In genomic region chr12:94147377-94147990, GRCh38 we compare ENCODE assay signal across 9 cellular contexts. TPM values are rescaled to one million over a fixed set of nuclear protein-coding genes. Genes with fewer than 3 reads are reported as not detected.
DNase-seq lines count a peak whose midpoint lies in the region; ATAC-seq, FAIRE-seq and TF ChIP-seq lines count a peak whose summit lies in the region.
"Had no signal": no experiment of that assay in that cellular context is flagged by ENCODE, and none has a peak within 500 bp of the region (broad histone marks: within the 10 kb centered on the region; RNA-seq: fewer than 3 reads in every experiment).

No MANE protein-coding gene starts in this region.

- H3K9me3 Mint-ChIP-seq in astrocyte (ENCODE audit: unreplicated experiment) (peaks cover 5% of the 10 kb centered on the region), naive B cell (no peaks in the 10 kb centered on the region)

- H2AFZ ChIP-seq in ACC112 (ENCODE audit: low read length, unreplicated experiment) (no peak overlapping the region), astrocyte (ENCODE audit: low read depth, low read length) (no peak overlapping the region)

- DNase-seq in GM19239 (ENCODE audit: insufficient read length, low spot score) (no peak), astrocyte (ENCODE audit: low read depth) (no peak), naive B cell (no peak), NCI-H2227 treated with DMSO at 0.1 percent for 48 hours (lab: John Stamatoyannopoulos, UW) (no peak), KBM-7 (no peak), cortex of kidney (lab: John Stamatoyannopoulos, UW) (no peak)
- DNase-seq: IMR-90 had no signal

- H3K4me1 Mint-ChIP-seq in astrocyte (ENCODE audit: low read depth, unreplicated experiment) (peaks cover 3% of the 10 kb centered on the region), naive B cell (peaks cover 36 to 41% (median 38%) of the 10 kb centered on the region in 3 donors)

- FAIRE-seq in GM19239 (lab: Jason Lieb, UNC) = peak; percentile 74
- FAIRE-seq in astrocyte (lab: Jason Lieb, UNC) = no peak

- no peak for TF ChIP-seq CTCF in astrocyte (IDR thresholded peaks at IDR 0.05; ENCODE audit: insufficient read depth, low read depth, low read length)

- ATAC-seq in naive B cell (ENCODE audit: low read depth in 2 of 2) (no peak), HG03439 (IDR thresholded peaks at IDR 0.05; ENCODE audit: unreplicated experiment) (no peak)

- H3K27me3 ChIP-seq in ACC112 (ENCODE audit: insufficient read depth, low read length) (peaks cover 71% of the 10 kb centered on the region), astrocyte (ENCODE audit: insufficient read depth, low read length) (peaks cover 80% of the 10 kb centered on the region)

- H3K36me3 Mint-ChIP-seq in astrocyte (ENCODE audit: low read depth, unreplicated experiment) (no peaks in the 10 kb centered on the region), naive B cell (no peaks in the 10 kb centered on the region)

- H4K20me1 ChIP-seq in astrocyte (ENCODE audit: insufficient read depth, low read length) = no peaks in the 10 kb centered on the region

- in situ Hi-C loops in KBM-7 (cut with MboI; ENCODE audit: low pct_unique_long_range_greater_than_20kb, low sequenced_read_pairs) = no loop called here

- H3K79me2 ChIP-seq in ACC112 (ENCODE audit: control insufficient read depth, insufficient read depth, low read length, unreplicated experiment) (no peaks in the 10 kb centered on the region), astrocyte (ENCODE audit: insufficient read depth, low read length) (no peaks in the 10 kb centered on the region)

- H3K4me3 Mint-ChIP-seq in astrocyte (ENCODE audit: unreplicated experiment) (peak overlapping the region; percentile 79), naive B cell (peak overlapping the region; percentile 83 to 94 (median 88))

- no peaks in the 10 kb centered on the region for H3K4me1 ChIP-seq in ACC112 (ENCODE audit: control insufficient read depth, insufficient read depth, low read length, unreplicated experiment)
- peaks cover 7% of the 10 kb centered on the region for H3K4me1 ChIP-seq in astrocyte (ENCODE audit: insufficient read depth, low read length)

- H3K4me2 ChIP-seq in astrocyte (ENCODE audit: low read length) = peak overlapping the region; percentile 80

- H3K27me3 Mint-ChIP-seq in astrocyte (ENCODE audit: low read depth, unreplicated experiment) = peaks cover 43% of the 10 kb centered on the region
- peaks cover 0 to 9% (median 0%) of the 10 kb centered on the region in 3 donors for H3K27me3 Mint-ChIP-seq in naive B cell

- no peak overlapping the region for H3K9ac ChIP-seq in astrocyte (ENCODE audit: low read length)

- H3K27ac Mint-ChIP-seq in astrocyte (ENCODE audit: unreplicated experiment) = no peak overlapping the region
- peak overlapping the region in 3 of 6 donors; percentile 28 to 78 (median 49) for H3K27ac Mint-ChIP-seq in naive B cell

- H3K4me3 ChIP-seq in ACC112 (ENCODE audit: low read depth, low read length) (peak overlapping the region; percentile 71), astrocyte (ENCODE audit: insufficient read depth, low read depth, low read length) (peak overlapping the region; percentile 49)

- H3K27ac ChIP-seq in ACC112 (ENCODE audit: low read depth, low read length) = no peak overlapping the region
- H3K27ac ChIP-seq in astrocyte (ENCODE audit: low read depth, low read length) = no peak overlapping the region

- H3K9me3 ChIP-seq in astrocyte (ENCODE audit: insufficient read depth, low read depth, low read length) = no peaks in the 10 kb centered on the region

- no peaks in the 10 kb centered on the region for H3K36me3 ChIP-seq in ACC112 (ENCODE audit: insufficient read depth, low read length)
- H3K36me3 ChIP-seq in astrocyte (ENCODE audit: insufficient read depth, low read length) = no peaks in the 10 kb centered on the region

RNA-seq across cellular contexts. Expression of gene PLXNC1, which starts 0.9 kb away (rescaled TPM):
- total RNA-seq in astrocyte = 5.8 and 6.9 TPM in 2 replicates
- 1 to 10 TPM; 2.1 to 6.9 (median 4.4) TPM for polyA plus RNA-seq in naive B cell (ENCODE audit: low read depth in 6 of 6)
